Comparison of ENCODE assay signal across 8 cellular contexts in genomic region chr1:200739499-200740290, GRCh38. TPM values are rescaled to one million over a fixed set of nuclear protein-coding genes. Genes with fewer than 3 reads are reported as not detected.
DNase-seq lines count a peak whose midpoint lies in the region; ATAC-seq and TF ChIP-seq lines count a peak whose summit lies in the region.

No MANE protein-coding gene starts in this region.

- H3K9me3 ChIP-seq in RWPE2 (ENCODE audit: severe bottlenecking), result no peaks in the 10 kb centered on the region

- H3K27me3 Mint-ChIP-seq in activated CD4-positive, alpha-beta T cell treated with anti-CD3 and anti-CD28 coated beads for 36 hours, result peaks cover 4% of the 10 kb centered on the region
- peaks cover 0 to 15% of the 10 kb centered on the region in 2 donors for H3K27me3 Mint-ChIP-seq in effector memory CD8-positive, alpha-beta T cell
- no peaks in the 10 kb centered on the region for H3K27me3 Mint-ChIP-seq in mesothelial cell of epicardium (ENCODE audit: low read depth)

- peak overlapping the region; percentile 100 for H3K4me3 ChIP-seq in RWPE2 (ENCODE audit: severe bottlenecking)

- no peaks in the 10 kb centered on the region for H3K36me3 Mint-ChIP-seq in activated CD4-positive, alpha-beta T cell treated with anti-CD3 and anti-CD28 coated beads for 36 hours (ENCODE audit: low read depth)
- no peaks in the 10 kb centered on the region for H3K36me3 Mint-ChIP-seq in effector memory CD8-positive, alpha-beta T cell (ENCODE audit: insufficient read depth)
- H3K36me3 Mint-ChIP-seq in mesothelial cell of epicardium, result no peaks in the 10 kb centered on the region

- peaks cover 48% of the 10 kb centered on the region for H3K36me3 ChIP-seq in RWPE2 (ENCODE audit: low read depth)

- CTCF ChIA-PET in activated CD4-positive, alpha-beta T cell treated with anti-CD3 and anti-CD28 coated beads for 36 hours (lab: Charles Lee), result no interaction called here

- peak; percentile 54 for ATAC-seq in activated CD4-positive, alpha-beta T cell treated with anti-CD3 and anti-CD28 coated beads for 36 hours
- ATAC-seq in HG02759 (IDR thresholded peaks at IDR 0.05; ENCODE audit: unreplicated experiment) (peak; percentile 46), RWPE2 (ENCODE audit: low read depth) (peak; percentile 58)
- peak; percentile 66 for ATAC-seq in effector memory CD8-positive, alpha-beta T cell (replicated peaks)

- POLR2A ChIA-PET in activated CD4-positive, alpha-beta T cell treated with anti-CD3 and anti-CD28 coated beads for 36 hours (lab: Charles Lee), result interaction anchor here (0.9 kb wide), 1 partner anchor 70 kb away, joined by 4 read pairs; the partner anchor contains the start of gene DDX59

- TF ChIP-seq CTCF in RWPE2 (IDR thresholded peaks at IDR 0.05; ENCODE audit: poor library complexity, severe bottlenecking) (no peak), mesothelial cell of epicardium (IDR thresholded peaks at IDR 0.05; ENCODE audit: unreplicated experiment) (no peak)

- H3K4me3 Mint-ChIP-seq in activated CD4-positive, alpha-beta T cell treated with anti-CD3 and anti-CD28 coated beads for 36 hours, result peak overlapping the region; percentile 91
- H3K4me3 Mint-ChIP-seq in effector memory CD8-positive, alpha-beta T cell, result peak overlapping the region; percentile 92
- peak overlapping the region; percentile 92 for H3K4me3 Mint-ChIP-seq in mesothelial cell of epicardium

- H3K27ac Mint-ChIP-seq in activated CD4-positive, alpha-beta T cell treated with anti-CD3 and anti-CD28 coated beads for 36 hours, result peak overlapping the region; percentile 17
- no peak overlapping the region for H3K27ac Mint-ChIP-seq in effector memory CD8-positive, alpha-beta T cell
- H3K27ac Mint-ChIP-seq in mesothelial cell of epicardium, result peak overlapping the region; percentile 99

- H3K9me3 Mint-ChIP-seq in activated CD4-positive, alpha-beta T cell treated with anti-CD3 and anti-CD28 coated beads for 36 hours (ENCODE audit: low read depth), result no peaks in the 10 kb centered on the region
- H3K9me3 Mint-ChIP-seq in effector memory CD8-positive, alpha-beta T cell, result no peaks in the 10 kb centered on the region
- H3K9me3 Mint-ChIP-seq in mesothelial cell of epicardium, result no peaks in the 10 kb centered on the region

- H3K4me1 ChIP-seq in RWPE2 (ENCODE audit: insufficient read depth, poor library complexity, severe bottlenecking), result peaks cover 30% of the 10 kb centered on the region

- no peaks in the 10 kb centered on the region for H3K27me3 ChIP-seq in RWPE2 (ENCODE audit: insufficient read depth, poor library complexity, severe bottlenecking)

- H3K27ac ChIP-seq in RWPE2 (ENCODE audit: poor library complexity, severe bottlenecking), result peak overlapping the region; percentile 97

- H3K4me1 Mint-ChIP-seq in activated CD4-positive, alpha-beta T cell treated with anti-CD3 and anti-CD28 coated beads for 36 hours, result peaks cover 44% of the 10 kb centered on the region
- H3K4me1 Mint-ChIP-seq in effector memory CD8-positive, alpha-beta T cell (ENCODE audit: low read depth in 2 of 2), result peaks cover 11 to 16% of the 10 kb centered on the region in 2 donors
- peaks cover 49% of the 10 kb centered on the region for H3K4me1 Mint-ChIP-seq in mesothelial cell of epicardium

- DNase-seq in activated CD4-positive, alpha-beta T cell treated with anti-CD3 and anti-CD28 coated beads for 36 hours, result no peak
- no peak for DNase-seq in activated CD4-positive, alpha-beta T cell treated with anti-CD3 and anti-CD28 coated beads, Interleukin-2, amount 50 U/mL, for 1 hour
- no peak for DNase-seq in RWPE2 (ENCODE audit: low spot score)
- no peak for DNase-seq in effector memory CD8-positive, alpha-beta T cell
- no peak for DNase-seq in mesothelial cell of epicardium (ENCODE audit: low spot score in 2 of 2, unreplicated experiment in 2 of 2)
- DNase-seq in ureter (ENCODE audit: low spot score), result peak; percentile 51
- no peak for DNase-seq in NCI-H446 (lab: John Stamatoyannopoulos, UW)

- intact Hi-C loops in activated CD4-positive, alpha-beta T cell treated with anti-CD3 and anti-CD28 coated beads for 36 hours (cut with DNase I, micrococcal nuclease), result loop anchor here (1.0 to 10.0 kb wide), 9 partner anchors 63 to 1215 kb away; partner anchors contain the start of genes DDX59 (in 1 of the 2), KIF14 (in 1 of the 2), KIF21B (in 1 of the 2) and TIMM17A (in 1 of the 2)

RNA-seq across cellular contexts. Expression of gene CAMSAP2, which starts 1.0 kb away (rescaled TPM):
- 1 to 10 TPM; 2.3 to 3.0 TPM for total RNA-seq in activated CD4-positive, alpha-beta T cell treated with anti-CD3 and anti-CD28 coated beads for 36 hours
- 47.9 to 48.2 TPM (median 48.2 TPM) in 3 replicates for total RNA-seq in mesothelial cell of epicardium
- 37.8 TPM for total RNA-seq in ureter

Comparison
In these comparisons a context has a peak if more than half of its experiments do, and no peak if none do; other contexts are left out.
1. H3K27ac Mint-ChIP-seq: peak in activated CD4-positive, alpha-beta T cell treated with anti-CD3 and anti-CD28 coated beads for 36 hours (single experiment) and mesothelial cell of epicardium (single experiment); none in effector memory CD8-positive, alpha-beta T cell (0 of 2).
2. Peak in every context shown above with its lines, with median percentiles within 50 percentile points of each other: ATAC-seq and H3K4me3 Mint-ChIP-seq.